9 cellular contexts compared by ENCODE assay signal in the genomic region with DNA sequence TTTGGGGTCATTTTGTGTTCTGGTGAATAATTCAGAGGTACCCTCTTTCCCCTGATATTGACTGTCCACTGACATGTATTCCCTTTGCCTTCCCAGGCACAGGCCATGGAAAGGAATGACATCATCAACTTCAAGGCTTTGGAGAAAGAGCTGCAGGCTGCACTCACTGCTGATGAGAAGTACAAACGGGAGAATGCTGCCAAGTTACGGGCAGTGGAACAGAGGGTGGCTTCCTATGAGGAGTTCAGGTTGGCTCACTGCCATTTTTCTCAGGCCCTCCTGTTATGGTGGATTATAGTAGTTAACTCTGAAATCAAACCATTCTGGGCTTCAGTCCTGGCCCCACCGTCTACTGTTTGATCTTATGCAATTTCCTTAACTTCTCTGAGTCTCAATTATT. TPM values are rescaled to one million over a fixed set of nuclear protein-coding genes. Genes with fewer than 3 reads are reported as not detected.
DNase-seq lines count a peak whose midpoint lies in the region; ATAC-seq and FAIRE-seq lines count a peak whose summit lies in the region.
"Had no signal": no experiment of that assay in that cellular context is flagged by ENCODE, and none has a peak within 500 bp of the region (broad histone marks: within the 10 kb centered on the region; RNA-seq: fewer than 3 reads in every experiment).

No MANE protein-coding gene starts in this region.

- no CpG with 5 or more reads among the region's 3 CpGs for WGBS in trophoblast cell (ENCODE audit: extremely low coverage, insufficient coverage, insufficient read length)

- no peak overlapping the region for H3K23ac ChIP-seq in trophoblast cell (ENCODE audit: low read length)

- peaks cover 6% of the 10 kb centered on the region for H3K79me1 ChIP-seq in trophoblast cell (ENCODE audit: low read length)

- no peaks in the 10 kb centered on the region for H3K9me3 Mint-ChIP-seq in stimulated activated naive B cell treated with anti-CD40 and anti-IgM and Interleukin-4, amounts not matched to agents 10 μg/mL and 1 μg/mL and 100 μg/mL, for 72 hours

- H3K27me3 Mint-ChIP-seq in stimulated activated naive B cell treated with anti-CD40 and anti-IgM and Interleukin-4, amounts not matched to agents 10 μg/mL and 1 μg/mL and 100 μg/mL, for 72 hours, result peaks cover 0 to 26% of the 10 kb centered on the region in 2 donors

- no peak overlapping the region for H3K4me2 ChIP-seq in trophoblast cell (ENCODE audit: low read length)

- no peak overlapping the region for H3K18ac ChIP-seq in trophoblast cell (ENCODE audit: low read length)

- no peak overlapping the region for H3K4me3 Mint-ChIP-seq in stimulated activated naive B cell treated with anti-CD40 and anti-IgM and Interleukin-4, amounts not matched to agents 10 μg/mL and 1 μg/mL and 100 μg/mL, for 72 hours

- no peaks in the 10 kb centered on the region for H3K36me3 ChIP-seq in trophoblast cell (ENCODE audit: control insufficient read depth in 1 of 2, insufficient read depth in 2 of 2, low read length in 2 of 2)

- peaks cover 11 to 27% of the 10 kb centered on the region in 2 donors for H3K4me1 Mint-ChIP-seq in stimulated activated naive B cell treated with anti-CD40 and anti-IgM and Interleukin-4, amounts not matched to agents 10 μg/mL and 1 μg/mL and 100 μg/mL, for 72 hours

- peaks cover 1% of the 10 kb centered on the region for H3K79me2 ChIP-seq in trophoblast cell (ENCODE audit: control insufficient read depth, insufficient read depth, low read length, poor library complexity)

- FAIRE-seq in GM19239 (lab: Jason Lieb, UNC), result no peak

- no peak overlapping the region for H2BK120ac ChIP-seq in trophoblast cell (ENCODE audit: insufficient read depth, low read length, poor library complexity)

- no peak overlapping the region for H3K27ac ChIP-seq in trophoblast cell (ENCODE audit: low read depth, low read length)

- H2BK12ac ChIP-seq in trophoblast cell (ENCODE audit: low read length), result no peak overlapping the region

- H3K4ac ChIP-seq in trophoblast cell (ENCODE audit: low read depth, low read length), result no peak overlapping the region

- no peak overlapping the region for H3K27ac Mint-ChIP-seq in stimulated activated naive B cell treated with anti-CD40 and anti-IgM and Interleukin-4, amounts not matched to agents 10 μg/mL and 1 μg/mL and 100 μg/mL, for 72 hours

- H3K4me3 ChIP-seq in trophoblast cell (ENCODE audit: low read depth, low read length), result no peak overlapping the region

- H4K8ac ChIP-seq in trophoblast cell (ENCODE audit: low read depth, low read length), result no peak overlapping the region

- H3K9ac ChIP-seq in trophoblast cell (ENCODE audit: low read length), result no peak overlapping the region

- no peaks in the 10 kb centered on the region for H3K9me3 ChIP-seq in trophoblast cell (ENCODE audit: insufficient read depth, low read depth, low read length)

- H2AK5ac ChIP-seq in trophoblast cell (ENCODE audit: low read length), result no peak overlapping the region

- no peaks in the 10 kb centered on the region for H3K27me3 ChIP-seq in trophoblast cell (ENCODE audit: insufficient read depth, low read length)

- no peak overlapping the region for H4K12ac ChIP-seq in trophoblast cell (ENCODE audit: low read depth, low read length)

- H3K14ac ChIP-seq in trophoblast cell (ENCODE audit: low read length), result no peak overlapping the region

- peaks cover 2 to 4% of the 10 kb centered on the region in 2 experiments for H3K4me1 ChIP-seq in trophoblast cell (ENCODE audit: control insufficient read depth in 1 of 2, insufficient read depth in 2 of 2, low read length in 2 of 2)

- no peak overlapping the region for H2BK5ac ChIP-seq in trophoblast cell (ENCODE audit: low read depth, low read length, poor library complexity)

- peaks cover 7 to 15% of the 10 kb centered on the region in 2 donors for H3K36me3 Mint-ChIP-seq in stimulated activated naive B cell treated with anti-CD40 and anti-IgM and Interleukin-4, amounts not matched to agents 10 μg/mL and 1 μg/mL and 100 μg/mL, for 72 hours

- no peak overlapping the region for H4K91ac ChIP-seq in trophoblast cell (ENCODE audit: low read depth, low read length)

- H2AFZ ChIP-seq in trophoblast cell (ENCODE audit: insufficient read depth, low read length, poor library complexity), result no peak overlapping the region

- DNase-seq in AML-193 (lab: John Stamatoyannopoulos, UW) (peak; percentile 89 to 93), NCI-H1694 (lab: John Stamatoyannopoulos, UW) (peak; percentile 93), astrocyte of the hippocampus (ENCODE audit: low read depth, low spot score) (peak; percentile 86), kidney tubule cell (ENCODE audit: low spot score) (peak; percentile 73), trophoblast cell (no peak), ecto neural progenitor cell (ENCODE audit: low spot score) (no peak), GM19239 (ENCODE audit: insufficient read length, low spot score) (no peak)
- no peak for DNase-seq in stimulated activated naive B cell treated with anti-CD40 and anti-IgM and Interleukin-4, amounts not matched to agents 10 μg/mL and 1 μg/mL and 100 μg/mL, for 72 hours
- DNase-seq: activated naive CD4-positive, alpha-beta T cell treated with Interleukin-2 at 50 U/mL for 16 hours had no signal

- ATAC-seq in stimulated activated naive B cell treated with anti-CD40 and anti-IgM and Interleukin-4, amounts not matched to agents 10 μg/mL and 1 μg/mL and 100 μg/mL, for 72 hours (replicated peaks), result no peak

RNA-seq across cellular contexts. Expression of a gene that starts 1.6 kb away (rescaled TPM):
- 51.3 and 52.9 TPM in 2 replicates for polyA plus RNA-seq in trophoblast cell (2013)

RNA-seq across cellular contexts. Expression of a gene that starts 14.4 kb away (rescaled TPM):
- polyA plus RNA-seq in trophoblast cell (2013), result 0.04 TPM in 1 of 2 replicates, not detected in the other

RNA-seq across cellular contexts. Expression of a gene that starts 46.7 kb away (rescaled TPM):
- polyA plus RNA-seq in trophoblast cell (2013), result 11.4 and 12.1 TPM in 2 replicates

RNA-seq across cellular contexts. Expression of a gene that starts 53.2 kb away (rescaled TPM):
- not detected in 2 replicates for polyA plus RNA-seq in trophoblast cell (2013)

Comparison
In these comparisons a context has a peak if more than half of its experiments do, and no peak if none do; other contexts are left out.
1. DNase-seq: peak in AML-193 (2 of 2), NCI-H1694 (single experiment), astrocyte of the hippocampus (single experiment) and kidney tubule cell (single experiment); none in trophoblast cell (0 of 2), stimulated activated naive B cell treated with anti-CD40 and anti-IgM and Interleukin-4, amounts not matched to agents 10 μg/mL and 1 μg/mL and 100 μg/mL, for 72 hours (single experiment), ecto neural progenitor cell (single experiment) and GM19239 (single experiment).